Comparison of ENCODE assay signal across 33 cellular contexts in genomic region chr6:20284672-20285071, GRCh38.
DNase-seq lines count a peak whose midpoint lies in the region; ATAC-seq, FAIRE-seq and TF ChIP-seq lines count a peak whose summit lies in the region.
"Had no signal": no experiment of that assay in that cellular context is flagged by ENCODE, and none has a peak within 500 bp of the region (broad histone marks: within the 10 kb centered on the region; RNA-seq: fewer than 3 reads in every experiment).

No MANE protein-coding gene starts in this region.

- H3K27ac ChIP-seq in HEK293 (ENCODE audit: extremely low read depth, low read depth, low read length): no peak overlapping the region
- no peak overlapping the region for H3K27ac ChIP-seq in K562 (ENCODE audit: extremely low read depth, low read depth, low read length)
- H3K27ac ChIP-seq: 22Rv1; A549; BLaER1; BLaER1 treated with 17β-estradiol and CSF1 and Interleukin-3, amounts not matched to agents 10 nM and 100 nM; C4-2B had no signal

- no peaks in the 10 kb centered on the region for H3K27me3 ChIP-seq in K562 (ENCODE audit: control insufficient read depth in 2 of 2, insufficient read depth in 2 of 2, low read length in 2 of 2)
- H3K27me3 ChIP-seq: BLaER1; BLaER1 treated with 17β-estradiol and CSF1 and Interleukin-3, amounts not matched to agents 10 nM and 100 nM had no signal

- H3K4me3 ChIP-seq in HEK293 (ENCODE audit: low read depth, low read length) (no peak overlapping the region), K562 (no peak overlapping the region)
- H3K4me3 ChIP-seq: A549; BLaER1; BLaER1 treated with 17β-estradiol and CSF1 and Interleukin-3, amounts not matched to agents 10 nM and 100 nM had no signal

- no peaks in the 10 kb centered on the region for H3K79me2 ChIP-seq in K562 (ENCODE audit: control insufficient read depth, insufficient read depth, low read length)

- TF ChIP-seq POLR2A in K562 (conservative IDR thresholded peaks at IDR 0.05): no peak
- no peak for TF ChIP-seq POLR2A in GM12892 (IDR thresholded peaks at IDR 0.05; ENCODE audit: low read depth, low read length)

- H3K36me3 ChIP-seq in HEK293 (ENCODE audit: control insufficient read depth in 2 of 2, insufficient read depth in 1 of 2, low read length in 2 of 2) (no peaks in the 10 kb centered on the region), K562 (ENCODE audit: control insufficient read depth, insufficient read depth, low read length) (no peaks in the 10 kb centered on the region)
- H3K36me3 ChIP-seq: BE2C; BLaER1; BLaER1 treated with 17β-estradiol and CSF1 and Interleukin-3, amounts not matched to agents 10 nM and 100 nM had no signal

- POLR2A ChIA-PET in HEK293 (lab: Yijun Ruan, JAX): no interaction called here
- POLR2A ChIA-PET in K562 (lab: Yijun Ruan, JAX): no interaction called here

- intact Hi-C loops in K562 (cut with micrococcal nuclease): no loop called here

- no peak overlapping the region for H3K9ac ChIP-seq in K562 (ENCODE audit: insufficient read depth in 1 of 2, low read depth in 2 of 2, low read length in 2 of 2)
- H3K9ac ChIP-seq: BLaER1; BLaER1 treated with 17β-estradiol and CSF1 and Interleukin-3, amounts not matched to agents 10 nM and 100 nM had no signal

- DNase-seq in HTR-8/SVneo (ENCODE audit: insufficient read length, low spot score) (no peak), K562 (ENCODE audit: extremely low read depth in 1 of 4, low spot score in 3 of 4) (no peak), epidermal melanocyte (ENCODE audit: insufficient read length, low spot score) (no peak), GM12892 (ENCODE audit: insufficient read length) (no peak)
- DNase-seq: 8988T; ACHN; AML-193; BE2C; C1 segment of cervical spinal cord; Caco-2; Calu3; CD4-positive, alpha-beta memory T cell; CD4-positive, alpha-beta T cell; CD4-positive, CD25-positive, alpha-beta regulatory T cell; CD8-positive, alpha-beta memory T cell; CD8-positive, alpha-beta T cell; COR-L47; DMS 273 treated with DMSO at 0.1 percent for 48 hours; DMS153; DMS53; DMS79; DMS79 treated with DMSO at 0.1 percent for 48 hours; DND-41; EL had no signal

- H3K9me3 ChIP-seq in HEK293 (ENCODE audit: control insufficient read depth, insufficient read depth, low read depth, low read length) (no peaks in the 10 kb centered on the region), K562 (replicated peaks; ENCODE audit: control insufficient read depth, insufficient read depth, low read depth, low read length) (no peaks in the 10 kb centered on the region)
- H3K9me3 ChIP-seq: A549, BE2C, Caco-2 had no signal

- H4K20me1 ChIP-seq in K562 (replicated peaks; ENCODE audit: control insufficient read depth, insufficient read depth, low read length): no peaks in the 10 kb centered on the region
- H4K20me1 ChIP-seq: BLaER1; BLaER1 treated with 17β-estradiol and CSF1 and Interleukin-3, amounts not matched to agents 10 nM and 100 nM had no signal

- H3K9me1 ChIP-seq in K562 (ENCODE audit: control insufficient read depth, insufficient read depth, low read length): no peaks in the 10 kb centered on the region

- WGBS in K562 (ENCODE audit: insufficient coverage, low coverage, missing lambda C conversion rate): 67% methylated on average over 1 of the region's 1 CpG

- H3K4me1 ChIP-seq in HEK293 (ENCODE audit: control insufficient read depth, insufficient read depth, low read length) (no peaks in the 10 kb centered on the region), K562 (replicated peaks in 1 of 2; ENCODE audit: control insufficient read depth in 2 of 2, insufficient read depth in 2 of 2, low read length in 2 of 2) (peaks cover 0 to 8% of the 10 kb centered on the region in 2 experiments; a peak in 3 of 5 replicates)
- H3K4me1 ChIP-seq: A549, BE2C, Caco-2 had no signal

- no peak for ATAC-seq in K562
- no peak for ATAC-seq in GM21423 (IDR thresholded peaks at IDR 0.05; ENCODE audit: unreplicated experiment)
- ATAC-seq: A549; CD8-positive, alpha-beta T cell had no signal

- no peak for TF ChIP-seq RAD21 in K562 (CRISPR knock-in tag; conservative IDR thresholded peaks at IDR 0.05 in 1 of 2, IDR thresholded peaks at IDR 0.05 in 1 of 2)

- FAIRE-seq in HTR-8/SVneo (lab: Jason Lieb, UNC) (peak; percentile 20), K562 (lab: Jason Lieb, UNC) (no peak), GM12892 (lab: Jason Lieb, UNC) (no peak)
- FAIRE-seq: A204.1, A549, D721Med had no signal

- no peak overlapping the region for H3K4me2 ChIP-seq in K562 (ENCODE audit: insufficient read depth, low read length)
- H3K4me2 ChIP-seq: A549; BLaER1; BLaER1 treated with 17β-estradiol and CSF1 and Interleukin-3, amounts not matched to agents 10 nM and 100 nM had no signal

- no TSS peak for BruUV-seq in K562 (replicated peaks; lab: Mats Ljungman, UMichigan)

- H2AFZ ChIP-seq in K562 (ENCODE audit: low read depth, low read length): no peak overlapping the region

- no peak for TF ChIP-seq EP300 in K562 (IDR thresholded peaks at IDR 0.05; ENCODE audit: low read length)

- in situ Hi-C loops in K562 (cut with MboI): no loop called here

- TF ChIP-seq CTCF in HEK293 (tag by site-specific recombination; IDR thresholded peaks at IDR 0.05): no peak
- TF ChIP-seq CTCF in K562 (IDR thresholded peaks at IDR 0.05 in 2 of 3, conservative IDR thresholded peaks at IDR 0.05 in 1 of 3; ENCODE audit: insufficient read depth in 2 of 3, low read depth in 1 of 3, low read length in 3 of 3): no peak

- CTCF ChIA-PET in HEK293 (lab: Yijun Ruan, JAX): no interaction called here
- CTCF ChIA-PET in K562 (lab: Yijun Ruan, JAX; ENCODE audit: low intra/inter-chr PET ratio): no interaction called here

TF ChIP-seq in HEK293, 187 proteins besides CTCF, POLR2A, EP300 and RAD21:
- TF ChIP-seq PRDM4 (tag by site-specific recombination; IDR thresholded peaks at IDR 0.05) (no peak), SALL2 (tag by site-specific recombination; IDR thresholded peaks at IDR 0.05; ENCODE audit: borderline replicate concordance) (no peak), ZNF776 (tag by site-specific recombination; IDR thresholded peaks at IDR 0.05; ENCODE audit: borderline replicate concordance) (no peak), ZNF146 (tag by site-specific recombination; IDR thresholded peaks at IDR 0.05) (peak; percentile 70; the same call in 1 of the 2 replicates)

TF ChIP-seq in K562, 482 proteins besides CTCF, POLR2A, EP300 and RAD21:
- TF ChIP-seq ZNF316 (IDR thresholded peaks at IDR 0.05) (no peak), RBM25 (IDR thresholded peaks at IDR 0.05; ENCODE audit: low read depth, low read length, severe bottlenecking) (peak; percentile 37), YBX1 (IDR thresholded peaks at IDR 0.05) (no peak), FOXP1 (CRISPR knock-in tag; IDR thresholded peaks at IDR 0.05) (no peak), JUN (IDR thresholded peaks at IDR 0.05; ENCODE audit: borderline replicate concordance, low read depth, low read length) (no peak), JUN (CRISPR knock-in tag; IDR thresholded peaks at IDR 0.05; ENCODE audit: borderline replicate concordance) (no peak), KAT7 (CRISPR knock-in tag; IDR thresholded peaks at IDR 0.05; ENCODE audit: borderline replicate concordance) (no peak), ZNF146 (CRISPR knock-in tag; IDR thresholded peaks at IDR 0.05; ENCODE audit: unreplicated experiment) (peak; percentile 92), BCOR (IDR thresholded peaks at IDR 0.05) (peak; percentile 26; the same call in 1 of the 2 replicates)

Comparison
In these comparisons a context has a peak if more than half of its experiments do, and no peak if none do; other contexts are left out.
1. Of the 44 proteins assayed by ChIP-seq in both K562 and HEK293: peak only in K562: none; only in HEK293: none; in both: ZNF146; in neither: 43.